ENCODE assay signal across 18 cellular contexts in the genomic region with DNA sequence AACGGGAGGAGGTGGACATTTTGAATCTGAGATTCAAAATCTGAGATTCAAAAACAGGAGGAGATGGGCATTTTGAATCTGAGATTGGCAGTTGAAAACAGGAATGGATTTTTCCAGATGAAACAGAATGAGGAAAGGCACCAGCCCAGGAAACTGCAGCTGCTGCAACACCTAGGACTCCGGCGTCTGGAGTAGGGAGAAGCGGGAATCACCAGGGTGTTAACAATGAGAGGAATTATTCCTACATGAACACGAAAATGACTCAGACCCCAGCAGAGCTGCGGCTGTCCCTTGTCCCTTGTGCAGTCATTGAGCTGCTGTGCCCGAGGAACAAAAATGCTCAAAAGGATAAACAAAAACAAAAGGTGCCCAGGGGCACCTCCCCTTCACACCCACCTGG.
"Had no signal": no experiment of that assay in that cellular context is flagged by ENCODE, and none has a peak within 500 bp of the region (broad histone marks: within the 10 kb centered on the region; RNA-seq: fewer than 3 reads in every experiment).

No MANE protein-coding gene starts in this region.

- H3K27ac ChIP-seq: breast epithelium, gastroesophageal sphincter, neutrophil, skin epidermis, thyroid gland, uterus had no signal

- H3K27me3 ChIP-seq: breast epithelium, gastroesophageal sphincter, neutrophil, thyroid gland, uterus had no signal

- DNase-seq: activated B cell treated with CpG ODN at 0.5 μM for 24 hours; activated CD4-positive, alpha-beta T cell treated with anti-CD3 and anti-CD28 coated beads, Interleukin-2, amount 10 ng/mL, durations not matched to agents 7 days and 5 days; activated CD8-positive, alpha-beta memory T cell treated with anti-CD3 and anti-CD28 coated beads, Interleukin-2, amount 50 U/mL, for 48 hours; activated naive CD4-positive, alpha-beta T cell; anterior cingulate cortex; kidney; left ventricle myocardium superior; mucosa of descending colon; naive thymus-derived CD4-positive, alpha-beta T cell; stimulated activated CD4-positive, alpha-beta T cell treated with anti-CD3 and anti-CD28 coated beads, Interleukin-15, amount 100 ng/mL, for 24 hours; stimulated activated CD4-positive, alpha-beta T cell treated with anti-CD3 and anti-CD28 coated beads, Interleukin-4, amount 100 ng/mL, for 1 hour; stimulated activated naive B cell treated with anti-CD40 and anti-IgM and Interleukin-4, amounts not matched to agents 10 μg/mL and 1 μg/mL and 100 μg/mL, for 72 hours; thyroid gland; uterus had no signal

- H3K4me3 ChIP-seq: breast epithelium, gastroesophageal sphincter, mucosa of descending colon, skin epidermis, thyroid gland, uterus had no signal

- ATAC-seq: gastroesophageal sphincter; left ventricle myocardium superior; mucosa of descending colon; naive thymus-derived CD4-positive, alpha-beta T cell; stimulated activated naive B cell treated with anti-CD40 and anti-IgM and Interleukin-4, amounts not matched to agents 10 μg/mL and 1 μg/mL and 100 μg/mL, for 72 hours had no signal
